Comparison of ENCODE assay signal across 17 cellular contexts in genomic region chr10:89074120-89074519, GRCh38.
DNase-seq lines count a peak whose midpoint lies in the region; ATAC-seq, FAIRE-seq and TF ChIP-seq lines count a peak whose summit lies in the region.
"Had no signal": no experiment of that assay in that cellular context is flagged by ENCODE, and none has a peak within 500 bp of the region (broad histone marks: within the 10 kb centered on the region; RNA-seq: fewer than 3 reads in every experiment).

No MANE protein-coding gene starts in this region.

- DNase-seq in GM23338 (ENCODE audit: low spot score) = no peak
- DNase-seq in GM12878 (ENCODE audit: low read depth, low spot score) = no peak
- peak; percentile 65 for DNase-seq in left ventricle myocardium superior
- no peak for DNase-seq in H9
- no peak for DNase-seq in stimulated activated CD4-positive, alpha-beta T cell treated with anti-CD3 and anti-CD28 coated beads, Interleukin-4, amount 100 ng/mL, for 1 hour
- no peak for DNase-seq in activated naive CD4-positive, alpha-beta T cell treated with Interleukin-2 at 50 U/mL for 16 hours
- DNase-seq in NCI-H1694 (lab: John Stamatoyannopoulos, UW) = no peak
- DNase-seq: DMS153, NCI-H748 treated with DMSO at 0.1 percent for 48 hours, T-helper 9 cell, transverse colon had no signal

- H3K27me3 Mint-ChIP-seq in GM23338 (ENCODE audit: insufficient read depth, low read depth, poor library complexity) (no peaks in the 10 kb centered on the region), H9 (ENCODE audit: low read depth) (no peaks in the 10 kb centered on the region)
- H3K27me3 Mint-ChIP-seq: memory B cell had no signal

- H3K27me3 ChIP-seq in GM23338 (ENCODE audit: insufficient read depth) (no peaks in the 10 kb centered on the region), GM12878 (replicated peaks in 1 of 2; ENCODE audit: control insufficient read depth in 2 of 2, insufficient read depth in 2 of 2, low read length in 1 of 2) (no peaks in the 10 kb centered on the region), skeletal muscle tissue (ENCODE audit: control insufficient read depth in 3 of 3, insufficient read depth in 3 of 3, low read length in 3 of 3) (no peaks in the 10 kb centered on the region), H9 (ENCODE audit: insufficient read depth, low read length) (no peaks in the 10 kb centered on the region)
- H3K27me3 ChIP-seq: transverse colon had no signal

- no peak overlapping the region for H4K91ac ChIP-seq in H9 (ENCODE audit: insufficient read length, low read depth, low read length)

- no peaks in the 10 kb centered on the region for H3F3A ChIP-seq in GM23338 (replicated peaks; ENCODE audit: low read depth)

- TF ChIP-seq CTCF in GM23338 (conservative IDR thresholded peaks at IDR 0.05; ENCODE audit: low read depth in 2 of 2) (no peak), GM12878 (IDR thresholded peaks at IDR 0.05 in 2 of 3, conservative IDR thresholded peaks at IDR 0.05 in 1 of 3; ENCODE audit: control insufficient read depth in 2 of 3, extremely low read depth in 1 of 3, insufficient read depth in 1 of 3, low read depth in 3 of 3, low read length in 3 of 3) (no peak), H9 (conservative IDR thresholded peaks at IDR 0.05) (no peak)

- in situ Hi-C loops in GM12878 (cut with MboI) = no loop called here

- H3K36me3 ChIP-seq in GM23338 (ENCODE audit: insufficient read depth) = no peaks in the 10 kb centered on the region
- H3K36me3 ChIP-seq in GM12878 (ENCODE audit: control insufficient read depth in 2 of 2, insufficient read depth in 2 of 2, low read length in 1 of 2) = no peaks in the 10 kb centered on the region
- H3K36me3 ChIP-seq in skeletal muscle tissue (ENCODE audit: control insufficient read depth in 3 of 3, insufficient read depth in 3 of 3, low read length in 3 of 3) = no peaks in the 10 kb centered on the region
- H3K36me3 ChIP-seq: transverse colon had no signal

- 47% methylated on average over 3 of the region's 3 CpGs for WGBS in GM12878 (ENCODE audit: insufficient coverage, insufficient replicate concordance, low lambda C conversion rate, missing lambda C conversion rate)
- WGBS in H9 (ENCODE audit: extremely low coverage, insufficient read length, low lambda C conversion rate) = no CpG with 5 or more reads among the region's 3 CpGs

- no peak overlapping the region for H3K56ac ChIP-seq in H9 (ENCODE audit: insufficient read length, low read depth, low read length)

- H4K8ac ChIP-seq in H9 (replicated peaks; ENCODE audit: insufficient read length, low read depth, low read length) = no peak overlapping the region

- no peaks in the 10 kb centered on the region for H3K79me1 ChIP-seq in H9 (ENCODE audit: insufficient read depth, low read depth, low read length, poor library complexity, severe bottlenecking)

- no peak overlapping the region for H4K5ac ChIP-seq in H9 (ENCODE audit: insufficient read length, low read depth, low read length)

- POLR2A ChIA-PET in GM12878 (lab: Charles Lee) = no interaction called here

- no peak overlapping the region for H2BK120ac ChIP-seq in H9 (ENCODE audit: low read depth, low read length, poor library complexity, severe bottlenecking)

- H3K27ac ChIP-seq in GM23338 (ENCODE audit: low read depth) = no peak overlapping the region
- H3K27ac ChIP-seq in GM12878 (ENCODE audit: control insufficient read depth, insufficient read depth) = no peak overlapping the region
- peak overlapping the region; percentile 3 for H3K27ac ChIP-seq in skeletal muscle tissue (ENCODE audit: low read depth, low read length)
- no peak overlapping the region for H3K27ac ChIP-seq in H9 (ENCODE audit: insufficient read length, low read depth, low read length)
- H3K27ac ChIP-seq: hepatocyte had no signal

- RAD21 ChIA-PET in GM12878 (lab: Charles Lee; ENCODE audit: unreplicated experiment) = no interaction called here

- BruUV-seq in GM12878 (replicated peaks; lab: Mats Ljungman, UMichigan) = no TSS peak

- no peak overlapping the region for H3K18ac ChIP-seq in H9 (ENCODE audit: insufficient read length, low read depth, low read length)

- H3K9me3 Mint-ChIP-seq in GM23338 (no peaks in the 10 kb centered on the region), H9 (no peaks in the 10 kb centered on the region)
- H3K9me3 Mint-ChIP-seq: activated T-helper 1 cell treated with anti-CD3 and anti-CD28 coated beads, Interleukin-12 subunit alpha, Interleukin-12 subunit beta, Interleukin-2, Interleukin-4 antibody, amounts not matched to agents 30 ng/mL and 10 ng/mL and 1 ng/mL, durations not matched to agents 14 hours and 24 hours and 36 hours; memory B cell had no signal

- H3K9me3 ChIP-seq in GM12878 (replicated peaks; ENCODE audit: control insufficient read depth, insufficient read depth, low read length) (no peaks in the 10 kb centered on the region), skeletal muscle tissue (ENCODE audit: control insufficient read depth in 3 of 3, low read length in 3 of 3) (no peaks in the 10 kb centered on the region), H9 (ENCODE audit: control insufficient read depth, low read depth, low read length) (no peaks in the 10 kb centered on the region)
- H3K9me3 ChIP-seq: transverse colon had no signal

- no peak for FAIRE-seq in GM12878 (lab: Jason Lieb, UNC)
- FAIRE-seq: bronchial epithelial cell had no signal

- H3K36me3 Mint-ChIP-seq in GM23338 (ENCODE audit: low read depth) (no peaks in the 10 kb centered on the region), H9 (ENCODE audit: insufficient read depth in 1 of 3, low read depth in 3 of 3) (no peaks in the 10 kb centered on the region)

- H3K79me2 ChIP-seq in GM23338 (replicated peaks; ENCODE audit: insufficient read depth) (no peaks in the 10 kb centered on the region), GM12878 (ENCODE audit: control insufficient read depth, insufficient read depth, low read length) (no peaks in the 10 kb centered on the region), H9 (ENCODE audit: insufficient read depth, low read length) (no peaks in the 10 kb centered on the region)
- H3K79me2 ChIP-seq: hepatocyte had no signal

- H3K4me3 Mint-ChIP-seq in GM23338 (no peak overlapping the region), H9 (no peak overlapping the region)
- H3K4me3 Mint-ChIP-seq: activated T-helper 1 cell treated with anti-CD3 and anti-CD28 coated beads, Interleukin-12 subunit alpha, Interleukin-12 subunit beta, Interleukin-2, Interleukin-4 antibody, amounts not matched to agents 30 ng/mL and 10 ng/mL and 1 ng/mL, durations not matched to agents 14 hours and 24 hours and 36 hours; B cell; memory B cell had no signal

- no peak overlapping the region for H3K4ac ChIP-seq in H9 (ENCODE audit: low read depth, low read length)

- H4K20me1 ChIP-seq in GM23338 (replicated peaks; ENCODE audit: insufficient read depth) = no peaks in the 10 kb centered on the region
- no peaks in the 10 kb centered on the region for H4K20me1 ChIP-seq in GM12878 (ENCODE audit: control insufficient read depth, insufficient read depth)
- H4K20me1 ChIP-seq in H9 (ENCODE audit: control insufficient read depth, insufficient read depth, insufficient read length) = no peaks in the 10 kb centered on the region

- H2BK12ac ChIP-seq in H9 (ENCODE audit: insufficient read length, low read depth, low read length) = no peak overlapping the region

- no peak overlapping the region for H3T11ph ChIP-seq in H9 (ENCODE audit: low read length)

- H3K23me2 ChIP-seq in H9 (ENCODE audit: insufficient read length, low read depth, low read length, poor library complexity, severe bottlenecking) = no peaks in the 10 kb centered on the region

- ATAC-seq in GM23338 (no peak), GM12878 (0 out of 3 replicates have a peak, but pooled peaks have one; percentile 22), left ventricle myocardium superior (peak; percentile 85)

- H3K9me2 ChIP-seq in GM23338 (ENCODE audit: insufficient read depth) = no peaks in the 10 kb centered on the region

- no peak overlapping the region for H3K9ac ChIP-seq in GM12878 (ENCODE audit: control insufficient read depth, insufficient read depth, low read length)
- no peak overlapping the region for H3K9ac ChIP-seq in skeletal muscle tissue (ENCODE audit: low read depth in 1 of 3, low read length in 3 of 3)
- H3K9ac ChIP-seq in H9 (ENCODE audit: extremely low read depth, insufficient read length, low read length) = no peak overlapping the region

- H2BK15ac ChIP-seq in H9 (ENCODE audit: low read depth, low read length) = no peak overlapping the region

- CTCF ChIA-PET in GM12878 (lab: Yijun Ruan, JAX) = interaction anchor here (0.6 kb wide), 1 partner anchor 17 kb away, joined by 3 read pairs; no protein-coding TSS in a partner anchor

- H2BK20ac ChIP-seq in H9 (ENCODE audit: low read depth, low read length, poor library complexity, severe bottlenecking) = no peak overlapping the region

- no peak for TF ChIP-seq RAD21 in GM12878 (IDR thresholded peaks at IDR 0.05; ENCODE audit: insufficient read depth, low read depth, low read length)

- no peak for TF ChIP-seq POLR2A in GM12878 (IDR thresholded peaks at IDR 0.05; ENCODE audit: low read depth, low read length)

- SMC1A ChIA-PET in GM12878 (lab: Charles Lee; ENCODE audit: uncharacterized antibody, unreplicated experiment) = interaction anchor here (0.9 kb wide), 1 partner anchor 21 kb away, joined by 3 read pairs; no protein-coding TSS in a partner anchor

- H2AFZ ChIP-seq in GM23338 (peak overlapping the region; percentile 33; the same call in 1 of the 2 replicates), GM12878 (ENCODE audit: control insufficient read depth, low read depth, low read length) (no peak overlapping the region), H9 (ENCODE audit: low read length) (no peak overlapping the region)
- H2AFZ ChIP-seq: hepatocyte had no signal

- intact Hi-C loops in GM12878 (cut with micrococcal nuclease; ENCODE audit: unreplicated experiment) = no loop called here
- intact Hi-C loops in left ventricle myocardium superior (cut with micrococcal nuclease) = no loop called here

- H3K4me1 Mint-ChIP-seq in GM23338 (peaks cover 4% of the 10 kb centered on the region; the same call in 2 of the 3 replicates), H9 (peaks cover 3 to 11% of the 10 kb centered on the region in 2 experiments)
- H3K4me1 Mint-ChIP-seq: memory B cell had no signal

- H3K23ac ChIP-seq in H9 (ENCODE audit: insufficient read length, low read depth, low read length) = no peak overlapping the region

- H3K4me3 ChIP-seq in GM23338 (no peak overlapping the region), GM12878 (no peak overlapping the region), skeletal muscle tissue (ENCODE audit: low read length in 3 of 3) (no peak overlapping the region)
- H3K4me3 ChIP-seq: hepatocyte, transverse colon had no signal

- H2BK5ac ChIP-seq in H9 (ENCODE audit: insufficient read length, low read length) = no peak overlapping the region

- H3K27ac Mint-ChIP-seq in GM23338 (no peak overlapping the region), H9 (no peak overlapping the region)
- H3K27ac Mint-ChIP-seq: activated T-helper 1 cell treated with anti-CD3 and anti-CD28 coated beads, Interleukin-12 subunit alpha, Interleukin-12 subunit beta, Interleukin-2, Interleukin-4 antibody, amounts not matched to agents 30 ng/mL and 10 ng/mL and 1 ng/mL, durations not matched to agents 14 hours and 24 hours and 36 hours; B cell; memory B cell had no signal

- H3K4me1 ChIP-seq in GM23338 (ENCODE audit: insufficient read depth) (no peaks in the 10 kb centered on the region), GM12878 (ENCODE audit: control insufficient read depth, insufficient read depth, low read length) (peaks cover 3% of the 10 kb centered on the region; the same call in 1 of the 2 replicates), skeletal muscle tissue (ENCODE audit: control insufficient read depth in 3 of 3, insufficient read depth in 3 of 3, low read length in 3 of 3) (peaks cover 0 to 6% (median 0%) of the 10 kb centered on the region in 3 donors), H9 (ENCODE audit: insufficient read depth, low read length) (0 out of 2 replicates have a peak, but pooled peaks cover 4% of the 10 kb centered on the region)
- H3K4me1 ChIP-seq: transverse colon had no signal

- no peak overlapping the region for H3K4me2 ChIP-seq in GM23338
- no peak overlapping the region for H3K4me2 ChIP-seq in GM12878 (ENCODE audit: control insufficient read depth, insufficient read depth)
- no peak overlapping the region for H3K4me2 ChIP-seq in H9 (ENCODE audit: insufficient read depth, insufficient read length, low read length)
- H3K4me2 ChIP-seq: hepatocyte had no signal

- TF ChIP-seq EP300 in GM12878 (IDR thresholded peaks at IDR 0.05; ENCODE audit: borderline replicate concordance in 1 of 2, control insufficient read depth in 1 of 2, low read depth in 2 of 2, low read length in 2 of 2) = no peak

- H3K14ac ChIP-seq in H9 (ENCODE audit: insufficient read depth, low read length) = no peak overlapping the region

- H2AK5ac ChIP-seq in H9 (ENCODE audit: insufficient read length, low read length) = no peak overlapping the region
